ENCODE assay signal across 1 cellular context in the genomic region with DNA sequence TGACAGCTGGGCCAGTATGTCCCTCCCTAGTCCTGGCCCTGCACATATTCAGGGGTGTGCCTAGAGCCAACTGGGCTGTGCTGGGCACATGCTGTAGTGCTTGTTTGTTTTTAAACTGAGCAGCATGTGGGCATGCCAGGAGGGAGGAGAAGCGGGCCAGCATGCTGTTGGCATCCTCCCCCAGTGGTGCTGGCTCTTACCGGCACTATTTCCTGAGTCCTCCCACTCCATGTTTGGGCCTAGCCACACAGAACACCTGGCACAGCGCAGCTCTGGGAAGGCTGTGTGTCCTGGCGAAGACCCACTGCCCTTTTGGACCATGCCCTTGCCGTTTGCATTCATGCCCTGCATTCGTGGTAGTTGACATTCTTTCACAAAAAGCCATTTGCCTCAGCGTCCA.
TF ChIP-seq lines count a peak whose summit lies in the region.

No MANE protein-coding gene starts in this region.

TF ChIP-seq in H1, 55 proteins besides CTCF, POLR2A, EP300 and RAD21:
- TF ChIP-seq FOSL1 (IDR thresholded peaks at IDR 0.05; ENCODE audit: insufficient read depth, low read depth, low read length) (no peak), POLR2AphosphoS5 (IDR thresholded peaks at IDR 0.05; ENCODE audit: low read depth, low read length) (peak; percentile 64), HDAC6 (IDR thresholded peaks at IDR 0.05; ENCODE audit: low read depth, low read length) (no peak)
TF ChIP-seq in H1: peak in this region for 1.
